Comparison of ENCODE assay signal across 17 cellular contexts in genomic region chr1:16430598-16430997, GRCh38. TPM values are rescaled to one million over a fixed set of nuclear protein-coding genes. Genes with fewer than 3 reads are reported as not detected.
DNase-seq lines count a peak whose midpoint lies in the region; ATAC-seq and TF ChIP-seq lines count a peak whose summit lies in the region.
"Had no signal": no experiment of that assay in that cellular context is flagged by ENCODE, and none has a peak within 500 bp of the region (broad histone marks: within the 10 kb centered on the region; RNA-seq: fewer than 3 reads in every experiment).

No MANE protein-coding gene starts in this region.

- dilution Hi-C loops in mammary epithelial cell (cut with HindIII; ENCODE audit: low sequenced_read_pairs): loop anchor here (5.0 kb wide), 2 partner anchors 43 to 52 kb away; no protein-coding TSS in a partner anchor

- H3K9me3 ChIP-seq in A673 (ENCODE audit: low read depth, low read length, poor library complexity, severe bottlenecking) (no peaks in the 10 kb centered on the region), mammary epithelial cell (replicated peaks; ENCODE audit: insufficient read depth, low read length) (no peaks in the 10 kb centered on the region)
- H3K9me3 ChIP-seq: gastroesophageal sphincter had no signal

- BruUV-seq in A673 (replicated peaks; lab: Mats Ljungman, UMichigan) (no TSS peak), mammary epithelial cell (replicated peaks; lab: Mats Ljungman, UMichigan) (no TSS peak)

- H3K4me2 ChIP-seq in mammary epithelial cell (ENCODE audit: insufficient read depth, low read depth, low read length): no peak overlapping the region

- peak overlapping the region; percentile 36 for H2AFZ ChIP-seq in mammary epithelial cell (ENCODE audit: low read depth, low read length)

- H3K4me1 Mint-ChIP-seq in T-cell: no peaks in the 10 kb centered on the region
- no peaks in the 10 kb centered on the region for H3K4me1 Mint-ChIP-seq in activated T-helper 1 cell treated with anti-CD3 and anti-CD28 coated beads, Interleukin-12 subunit alpha, Interleukin-12 subunit beta, Interleukin-2, Interleukin-4 antibody, amounts not matched to agents 30 ng/mL and 10 ng/mL and 1 ng/mL, durations not matched to agents 14 hours and 24 hours and 36 hours (ENCODE audit: low read depth)

- TF ChIP-seq CTCF in A673 (conservative IDR thresholded peaks at IDR 0.05; ENCODE audit: low read depth, low read length) (no peak), GM12865 (IDR thresholded peaks at IDR 0.05; ENCODE audit: insufficient read depth, low read depth, low read length, missing control alignments) (no peak), mammary epithelial cell (conservative IDR thresholded peaks at IDR 0.05 in 1 of 2, IDR thresholded peaks at IDR 0.05 in 1 of 2; ENCODE audit: extremely low read depth in 1 of 2, insufficient read depth in 1 of 2, low read depth in 1 of 2, low read length in 2 of 2) (no peak)

- H3K4me1 ChIP-seq in A673 (ENCODE audit: insufficient read depth, low read length, poor library complexity, severe bottlenecking) (no peaks in the 10 kb centered on the region), mammary epithelial cell (ENCODE audit: insufficient read depth, low read length) (no peaks in the 10 kb centered on the region)
- H3K4me1 ChIP-seq: gastroesophageal sphincter had no signal

- CTCF ChIA-PET in A673 (lab: Charles Lee) (no interaction called here), mammary epithelial cell (lab: Charles Lee; ENCODE audit: low non-redundant PET) (interaction anchor here (1.0 kb wide), 1 partner anchor 10 kb away, joined by 3 read pairs; the partner anchor contains the start of gene NECAP2), T-cell (lab: Charles Lee) (no interaction called here)

- no peaks in the 10 kb centered on the region for H3K79me2 ChIP-seq in mammary epithelial cell (ENCODE audit: insufficient read depth, low read length)

- peaks cover 2 to 4% of the 10 kb centered on the region in 2 donors for H3K27me3 Mint-ChIP-seq in T-cell
- peaks cover 11% of the 10 kb centered on the region for H3K27me3 Mint-ChIP-seq in activated T-helper 1 cell treated with anti-CD3 and anti-CD28 coated beads, Interleukin-12 subunit alpha, Interleukin-12 subunit beta, Interleukin-2, Interleukin-4 antibody, amounts not matched to agents 30 ng/mL and 10 ng/mL and 1 ng/mL, durations not matched to agents 14 hours and 24 hours and 36 hours (ENCODE audit: insufficient read depth)
- H3K27me3 Mint-ChIP-seq: B cell had no signal

- H3K27me3 ChIP-seq in A673 (replicated peaks; ENCODE audit: insufficient read depth, low read depth, low read length, poor library complexity) (no peaks in the 10 kb centered on the region), mammary epithelial cell (ENCODE audit: insufficient read depth, low read length) (no peaks in the 10 kb centered on the region)

- POLR2A ChIA-PET in A673 (lab: Charles Lee; ENCODE audit: low non-redundant PET): no interaction called here
- POLR2A ChIA-PET in T-cell (lab: Charles Lee): no interaction called here

- H3K9ac ChIP-seq in mammary epithelial cell (ENCODE audit: insufficient read depth, low read length): no peak overlapping the region

- H3K27ac ChIP-seq in A673 (ENCODE audit: low read depth, low read length, poor library complexity, severe bottlenecking) (no peak overlapping the region), mammary epithelial cell (ENCODE audit: insufficient read depth, low read depth, low read length) (no peak overlapping the region)
- H3K27ac ChIP-seq: gastroesophageal sphincter had no signal

- H4K20me1 ChIP-seq in mammary epithelial cell (ENCODE audit: insufficient read depth, low read length): no peaks in the 10 kb centered on the region

- no peak overlapping the region for H3K27ac Mint-ChIP-seq in T-cell
- H3K27ac Mint-ChIP-seq in activated T-helper 1 cell treated with anti-CD3 and anti-CD28 coated beads, Interleukin-12 subunit alpha, Interleukin-12 subunit beta, Interleukin-2, Interleukin-4 antibody, amounts not matched to agents 30 ng/mL and 10 ng/mL and 1 ng/mL, durations not matched to agents 14 hours and 24 hours and 36 hours: no peak overlapping the region
- H3K27ac Mint-ChIP-seq: activated T-helper 2 cell treated with anti-CD3 and anti-CD28 coated beads, Interferon-gamma antibody, Interleukin-2, Interleukin-4, amounts not matched to agents 10 μg/mL and 5 μg/mL and 100 μg/mL, durations not matched to agents 14 hours and 24 hours and 36 hours; B cell had no signal

- in situ Hi-C loops in mammary epithelial cell (cut with MboI; ENCODE audit: low sequenced_read_pairs in 2 of 2): no loop called here

- ATAC-seq in T-cell (replicated peaks in 1 of 4): no peak
- ATAC-seq in GM21723 (IDR thresholded peaks at IDR 0.05; ENCODE audit: unreplicated experiment): no peak
- no peak for ATAC-seq in HG03460 (IDR thresholded peaks at IDR 0.05; ENCODE audit: unreplicated experiment)
- ATAC-seq: gastroesophageal sphincter, right cardiac atrium had no signal

- no peaks in the 10 kb centered on the region for H3K36me3 ChIP-seq in A673 (ENCODE audit: insufficient read depth, low read length, poor library complexity, severe bottlenecking)
- no peaks in the 10 kb centered on the region for H3K36me3 ChIP-seq in mammary epithelial cell (ENCODE audit: insufficient read depth, low read length)
- H3K36me3 ChIP-seq: gastroesophageal sphincter had no signal

- H3K9me3 Mint-ChIP-seq in T-cell: no peaks in the 10 kb centered on the region
- H3K9me3 Mint-ChIP-seq in activated T-helper 1 cell treated with anti-CD3 and anti-CD28 coated beads, Interleukin-12 subunit alpha, Interleukin-12 subunit beta, Interleukin-2, Interleukin-4 antibody, amounts not matched to agents 30 ng/mL and 10 ng/mL and 1 ng/mL, durations not matched to agents 14 hours and 24 hours and 36 hours: no peaks in the 10 kb centered on the region
- H3K9me3 Mint-ChIP-seq: activated T-helper 2 cell treated with anti-CD3 and anti-CD28 coated beads, Interferon-gamma antibody, Interleukin-2, Interleukin-4, amounts not matched to agents 10 μg/mL and 5 μg/mL and 100 μg/mL, durations not matched to agents 14 hours and 24 hours and 36 hours had no signal

- no peak overlapping the region for H3K4me3 Mint-ChIP-seq in T-cell
- no peak overlapping the region for H3K4me3 Mint-ChIP-seq in activated T-helper 1 cell treated with anti-CD3 and anti-CD28 coated beads, Interleukin-12 subunit alpha, Interleukin-12 subunit beta, Interleukin-2, Interleukin-4 antibody, amounts not matched to agents 30 ng/mL and 10 ng/mL and 1 ng/mL, durations not matched to agents 14 hours and 24 hours and 36 hours
- H3K4me3 Mint-ChIP-seq: B cell had no signal

- no peak overlapping the region for H3K4me3 ChIP-seq in A673 (ENCODE audit: low read depth, low read length, poor library complexity, severe bottlenecking)
- no peak overlapping the region for H3K4me3 ChIP-seq in GM12865 (ENCODE audit: low read depth, low read length)
- no peak overlapping the region for H3K4me3 ChIP-seq in mammary epithelial cell (replicated peaks in 1 of 3; ENCODE audit: insufficient read depth in 1 of 3, low read depth in 2 of 3, low read length in 3 of 3)
- H3K4me3 ChIP-seq: gastroesophageal sphincter had no signal

- intact Hi-C loops in A673 (cut with micrococcal nuclease; ENCODE audit: unreplicated experiment): no loop called here
- intact Hi-C loops in mammary epithelial cell (cut with micrococcal nuclease): no loop called here
- intact Hi-C loops in activated T-helper 1 cell treated with anti-CD3 and anti-CD28 coated beads, Interleukin-12 subunit alpha, Interleukin-12 subunit beta, Interleukin-2, Interleukin-4 antibody, amounts not matched to agents 30 ng/mL and 10 ng/mL and 1 ng/mL, durations not matched to agents 14 hours and 24 hours and 36 hours (cut with micrococcal nuclease): no loop called here

- no peaks in the 10 kb centered on the region for H3K36me3 Mint-ChIP-seq in T-cell
- H3K36me3 Mint-ChIP-seq in activated T-helper 1 cell treated with anti-CD3 and anti-CD28 coated beads, Interleukin-12 subunit alpha, Interleukin-12 subunit beta, Interleukin-2, Interleukin-4 antibody, amounts not matched to agents 30 ng/mL and 10 ng/mL and 1 ng/mL, durations not matched to agents 14 hours and 24 hours and 36 hours (ENCODE audit: low read depth): no peaks in the 10 kb centered on the region

- DNase-seq in A673 (ENCODE audit: low spot score) (peak; percentile 48), GM12865 (ENCODE audit: low read depth) (peak; percentile 15), NCI-H226 (peak; percentile 41), mammary epithelial cell (peak; percentile 9), T-cell (no peak)
- DNase-seq in activated T-helper 1 cell treated with anti-CD3 and anti-CD28 coated beads, Interleukin-12 subunit alpha, Interleukin-12 subunit beta, Interleukin-2, Interleukin-4 antibody, amounts not matched to agents 30 ng/mL and 10 ng/mL and 1 ng/mL, durations not matched to agents 14 hours and 24 hours and 36 hours (ENCODE audit: low spot score): no peak
- DNase-seq: activated CD4-positive, alpha-beta T cell treated with anti-CD3 and anti-CD28 coated beads, Interleukin-2, amount 50 U/mL, for 4 hours; NCI-H2029 treated with DMSO at 0.1 percent for 48 hours; right cardiac atrium; stimulated activated naive CD4-positive, alpha-beta T cell treated with Interleukin-2 at 50 U/mL for 16 hours; T-helper 2 cell had no signal

- 71% methylated on average over 3 of the region's 3 CpGs for WGBS in mammary epithelial cell (ENCODE audit: low coverage, missing lambda C conversion rate)

RNA-seq across cellular contexts. Expression of gene SPATA21, which starts 6.6 kb away (rescaled TPM):
- total RNA-seq in A673 (2021) (not detected in 2 replicates), mammary epithelial cell (not detected), T-cell (not detected)
- not detected for polyA plus RNA-seq in mammary epithelial cell
- polyA minus RNA-seq in mammary epithelial cell: not detected
- not detected in 2 replicates for total RNA-seq in activated T-helper 1 cell treated with anti-CD3 and anti-CD28 coated beads, Interleukin-12 subunit alpha, Interleukin-12 subunit beta, Interleukin-2, Interleukin-4 antibody, amounts not matched to agents 30 ng/mL and 10 ng/mL and 1 ng/mL, durations not matched to agents 14 hours and 24 hours and 36 hours
- total RNA-seq: activated T-helper 2 cell treated with anti-CD3 and anti-CD28 coated beads, Interferon-gamma antibody, Interleukin-2, Interleukin-4, amounts not matched to agents 10 μg/mL and 5 μg/mL and 100 μg/mL, durations not matched to agents 14 hours and 24 hours and 36 hours; astrocyte; B cell; right cardiac atrium had no signal

RNA-seq across cellular contexts. Expression of gene NECAP2, which starts 9.9 kb away (rescaled TPM):
- total RNA-seq in A673 (2021) (47.3 and 47.6 TPM in 2 replicates), mammary epithelial cell (10 to 100 TPM; 55.1 to 75.8 TPM), T-cell (100 to 1,000 TPM in 4 of 5 donors, 10 to 100 TPM in 1; 98.4 to 149 (median 138) TPM)
- polyA plus RNA-seq in mammary epithelial cell: 67.3 TPM
- polyA minus RNA-seq in mammary epithelial cell: 52.4 TPM
- total RNA-seq in activated T-helper 1 cell treated with anti-CD3 and anti-CD28 coated beads, Interleukin-12 subunit alpha, Interleukin-12 subunit beta, Interleukin-2, Interleukin-4 antibody, amounts not matched to agents 30 ng/mL and 10 ng/mL and 1 ng/mL, durations not matched to agents 14 hours and 24 hours and 36 hours: 79.9 and 81.9 TPM in 2 replicates

Comparison
In these comparisons a context has a peak if more than half of its experiments do, and no peak if none do; other contexts are left out.
1. DNase-seq: peak in A673 (single experiment), GM12865 (single experiment), NCI-H226 (single experiment) and mammary epithelial cell (single experiment); none in T-cell (0 of 34) and activated T-helper 1 cell treated with anti-CD3 and anti-CD28 coated beads, Interleukin-12 subunit alpha, Interleukin-12 subunit beta, Interleukin-2, Interleukin-4 antibody, amounts not matched to agents 30 ng/mL and 10 ng/mL and 1 ng/mL, durations not matched to agents 14 hours and 24 hours and 36 hours (single experiment).